1 cellular context compared by ENCODE assay signal in genomic region chr20:56360133-56360898, GRCh38.
A peak's percentile ranks its signal among the peaks of the same experiment; 100 is the strongest.
TF ChIP-seq lines count a peak whose summit lies in the region.

No MANE protein-coding gene starts in this region.

TF ChIP-seq in HepG2, 621 proteins besides CTCF, POLR2A, EP300 and RAD21 (continued from another document and continues in another):
- TF ChIP-seq KIAA2018 (CRISPR knock-in tag; IDR thresholded peaks at IDR 0.05; ENCODE audit: borderline replicate concordance) (0 out of 2 replicates have a peak, but pooled peaks have one; percentile 62), RCOR2 (CRISPR knock-in tag; IDR thresholded peaks at IDR 0.05) (peak; percentile 91), SP1 (IDR thresholded peaks at IDR 0.05) (no peak), SP1 (CRISPR knock-in tag; IDR thresholded peaks at IDR 0.05) (no peak), ATF2 (CRISPR knock-in tag; IDR thresholded peaks at IDR 0.05) (0 out of 2 replicates have a peak, but pooled peaks have one; percentile 28), EHMT2 (IDR thresholded peaks at IDR 0.05; ENCODE audit: borderline replicate concordance, low read depth, low read length) (no peak; the same call in 1 of the 2 replicates), CC2D1A (CRISPR knock-in tag; IDR thresholded peaks at IDR 0.05) (no peak), ZNF329 (CRISPR knock-in tag; IDR thresholded peaks at IDR 0.05; ENCODE audit: low read depth) (peak; percentile 52; the same call in 1 of the 2 replicates), KLF13 (CRISPR knock-in tag; IDR thresholded peaks at IDR 0.05) (no peak), MTF2 (CRISPR knock-in tag; IDR thresholded peaks at IDR 0.05; ENCODE audit: borderline replicate concordance) (peak; percentile 68; the same call in 1 of the 2 replicates), ATF1 (CRISPR knock-in tag; IDR thresholded peaks at IDR 0.05) (no peak), E2F2 (CRISPR knock-in tag; IDR thresholded peaks at IDR 0.05; ENCODE audit: borderline replicate concordance) (no peak), KMT2A (CRISPR knock-in tag; IDR thresholded peaks at IDR 0.05) (peak; percentile 43; the same call in 1 of the 2 replicates), ZNF530 (CRISPR knock-in tag; IDR thresholded peaks at IDR 0.05; ENCODE audit: low read depth) (no peak), ZNF207 (IDR thresholded peaks at IDR 0.05; ENCODE audit: borderline replicate concordance) (no peak), ZNF484 (CRISPR knock-in tag; IDR thresholded peaks at IDR 0.05; ENCODE audit: borderline replicate concordance, low read depth) (no peak), SAFB2 (CRISPR knock-in tag; IDR thresholded peaks at IDR 0.05; ENCODE audit: borderline replicate concordance, low read depth) (no peak), CREB3 (CRISPR knock-in tag; IDR thresholded peaks at IDR 0.05) (no peak), CSRNP2 (CRISPR knock-in tag; conservative IDR thresholded peaks at IDR 0.05; ENCODE audit: low read depth) (no peak), ZNF563 (CRISPR knock-in tag; IDR thresholded peaks at IDR 0.05) (peak; percentile 77), SNAPC2 (CRISPR knock-in tag; IDR thresholded peaks at IDR 0.05) (no peak), MAZ (IDR thresholded peaks at IDR 0.05; ENCODE audit: borderline replicate concordance, low read depth, low read length) (0 out of 2 replicates have a peak, but pooled peaks have one; percentile 11), MAZ (CRISPR knock-in tag; IDR thresholded peaks at IDR 0.05; ENCODE audit: low read depth) (no peak; the same call in none of the 2 replicates), MXI1 (IDR thresholded peaks at IDR 0.05; ENCODE audit: borderline replicate concordance, low read depth, low read length) (peak; percentile 57; the same call in 1 of the 3 replicates), ZNF367 (CRISPR knock-in tag; IDR thresholded peaks at IDR 0.05; ENCODE audit: borderline replicate concordance) (no peak; the same call in 1 of the 2 replicates), MXD4 (CRISPR knock-in tag; IDR thresholded peaks at IDR 0.05) (no peak), BCL3 (CRISPR knock-in tag; IDR thresholded peaks at IDR 0.05) (no peak), ZUFSP (CRISPR knock-in tag; IDR thresholded peaks at IDR 0.05; ENCODE audit: borderline replicate concordance) (no peak), TAF1 (CRISPR knock-in tag; IDR thresholded peaks at IDR 0.05) (peak; percentile 53), ZNF557 (CRISPR knock-in tag; IDR thresholded peaks at IDR 0.05) (no peak), GTF3A (CRISPR knock-in tag; conservative IDR thresholded peaks at IDR 0.05) (no peak), ZSCAN25 (CRISPR knock-in tag; IDR thresholded peaks at IDR 0.05) (peak; percentile 30; the same call in 1 of the 2 replicates), ZNF451 (CRISPR knock-in tag; IDR thresholded peaks at IDR 0.05) (no peak), GZF1 (CRISPR knock-in tag; IDR thresholded peaks at IDR 0.05) (no peak), ZBTB7A (CRISPR knock-in tag; IDR thresholded peaks at IDR 0.05) (no peak), TGIF2 (CRISPR knock-in tag; IDR thresholded peaks at IDR 0.05) (no peak), ZNF629 (CRISPR knock-in tag; conservative IDR thresholded peaks at IDR 0.05) (peak; percentile 99), ZNF7 (CRISPR knock-in tag; IDR thresholded peaks at IDR 0.05) (peak; percentile 55), ZNF75D (CRISPR knock-in tag; IDR thresholded peaks at IDR 0.05; ENCODE audit: borderline replicate concordance) (no peak), ZGPAT (CRISPR knock-in tag; IDR thresholded peaks at IDR 0.05) (0 out of 2 replicates have a peak, but pooled peaks have one; percentile 14), ZNF704 (CRISPR knock-in tag; IDR thresholded peaks at IDR 0.05; ENCODE audit: borderline replicate concordance) (no peak; the same call in 1 of the 2 replicates), PBX3 (CRISPR knock-in tag; IDR thresholded peaks at IDR 0.05; ENCODE audit: borderline replicate concordance) (peak; percentile 16; the same call in 1 of the 2 replicates), PITX1 (CRISPR knock-in tag; IDR thresholded peaks at IDR 0.05) (no peak)
